ENCODE assay signal across 10 cellular contexts in the genomic region with DNA sequence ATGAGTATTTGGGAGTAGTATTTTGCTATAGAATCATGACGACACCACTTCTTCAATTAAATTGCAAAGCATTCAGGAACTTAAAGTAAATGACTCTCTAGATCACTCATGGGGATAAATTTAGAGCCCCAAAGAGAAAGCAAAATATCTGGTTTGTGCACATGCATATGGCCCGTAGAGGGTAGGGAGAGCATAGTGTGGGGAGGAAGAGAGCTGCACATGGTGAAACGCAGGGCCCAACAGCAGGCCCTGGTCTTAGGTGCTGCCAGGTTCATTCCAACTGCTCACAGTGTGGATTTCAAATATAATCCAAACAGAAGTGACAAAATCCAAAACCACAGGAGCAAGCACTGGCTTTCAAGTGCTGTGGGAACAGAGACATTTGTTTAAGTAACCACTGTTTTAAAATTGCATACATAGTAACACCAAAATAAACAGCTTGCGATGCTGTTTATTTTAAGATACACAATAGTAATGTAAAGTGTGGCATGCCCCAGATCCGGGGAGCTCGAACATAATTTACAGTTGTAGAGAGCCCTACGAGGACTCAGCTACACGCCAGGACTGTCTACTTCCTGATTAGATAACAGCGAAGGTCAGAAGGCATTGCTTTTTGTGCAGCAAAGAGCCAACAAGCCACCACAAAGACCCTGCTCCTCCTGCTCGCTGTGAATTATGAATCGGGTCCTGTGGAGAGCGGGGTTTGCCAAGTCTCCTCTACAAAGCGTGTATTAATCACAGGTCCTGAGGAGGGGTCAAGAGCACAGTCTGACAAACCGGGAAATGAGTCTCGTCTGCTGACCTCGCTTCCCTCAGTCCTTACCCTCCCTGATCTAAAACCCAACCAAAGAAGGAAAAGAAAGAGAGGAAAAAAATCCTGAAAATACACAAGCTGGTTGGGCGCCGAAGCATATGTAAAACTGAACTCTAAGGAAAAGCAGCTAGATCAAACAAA.
DNase-seq lines count a peak whose midpoint lies in the region; ATAC-seq and TF ChIP-seq lines count a peak whose summit lies in the region.
"Had no signal": no experiment of that assay in that cellular context is flagged by ENCODE, and none has a peak within 500 bp of the region (broad histone marks: within the 10 kb centered on the region; RNA-seq: fewer than 3 reads in every experiment).

No MANE protein-coding gene starts in this region.

- H3K36me3 Mint-ChIP-seq in GM23338 (ENCODE audit: low read depth) (no peaks in the 10 kb centered on the region), osteocyte (ENCODE audit: unreplicated experiment) (peaks cover 32% of the 10 kb centered on the region)

- H3K27me3 ChIP-seq in GM23338 (ENCODE audit: insufficient read depth) (no peaks in the 10 kb centered on the region), OCI-LY1 (ENCODE audit: insufficient read depth, low read length) (no peaks in the 10 kb centered on the region), fibroblast of lung (ENCODE audit: control insufficient read depth, insufficient read depth, low read length) (no peaks in the 10 kb centered on the region), neuronal stem cell (ENCODE audit: control insufficient read depth in 3 of 3, insufficient read depth in 3 of 3, low read depth in 1 of 3, low read length in 3 of 3) (no peaks in the 10 kb centered on the region)

- no peak overlapping the region for H3K4ac ChIP-seq in neuronal stem cell (ENCODE audit: low read length)

- peak overlapping the region; percentile 45 for H3K9ac ChIP-seq in OCI-LY1 (ENCODE audit: low read length)
- no peak overlapping the region for H3K9ac ChIP-seq in fibroblast of lung (ENCODE audit: insufficient read depth, low read length)
- H3K9ac ChIP-seq in neuronal stem cell (ENCODE audit: low read depth, low read length, poor library complexity) = no peak overlapping the region

- ATAC-seq in GM23338 = no peak
- ATAC-seq in GM21360 (IDR thresholded peaks at IDR 0.05; ENCODE audit: unreplicated experiment) = no peak
- ATAC-seq in activated CD4-positive, CD25-positive, alpha-beta regulatory T cell treated with anti-CD3 and anti-CD28 coated beads, Interleukin-2, amount 50 U/mL, for 24 hours = no peak
- ATAC-seq: activated naive CD4-positive, alpha-beta T cell treated with anti-CD3 and anti-CD28 coated beads, Interleukin-2, amount 50 U/mL, for 72 hours had no signal

- H4K20me1 ChIP-seq in GM23338 (replicated peaks; ENCODE audit: insufficient read depth) = no peaks in the 10 kb centered on the region
- no peaks in the 10 kb centered on the region for H4K20me1 ChIP-seq in OCI-LY1 (ENCODE audit: insufficient read depth, low read length)
- no peaks in the 10 kb centered on the region for H4K20me1 ChIP-seq in fibroblast of lung (ENCODE audit: control insufficient read depth, extremely low read depth, insufficient read depth, low read length)

- H3K27ac Mint-ChIP-seq in GM23338 (no peak overlapping the region), osteocyte (ENCODE audit: unreplicated experiment) (peak overlapping the region; percentile 83)
- H3K27ac Mint-ChIP-seq: activated naive CD4-positive, alpha-beta T cell treated with anti-CD3 and anti-CD28 coated beads, Interleukin-2, amount 50 U/mL, for 72 hours had no signal

- no peak overlapping the region for H3K23ac ChIP-seq in neuronal stem cell (ENCODE audit: low read depth, low read length, poor library complexity)

- H2AFZ ChIP-seq in GM23338 (peak overlapping the region; percentile 89), OCI-LY1 (ENCODE audit: low read length) (no peak overlapping the region), fibroblast of lung (ENCODE audit: low read length) (peak overlapping the region; percentile 21), neuronal stem cell (ENCODE audit: low read length) (no peak overlapping the region)

- H3F3A ChIP-seq in GM23338 (replicated peaks; ENCODE audit: low read depth) (no peaks in the 10 kb centered on the region), OCI-LY1 (ENCODE audit: insufficient read depth, low read length) (no peaks in the 10 kb centered on the region)

- H3K4me1 ChIP-seq in GM23338 (ENCODE audit: insufficient read depth) (peaks cover 10% of the 10 kb centered on the region), OCI-LY1 (ENCODE audit: insufficient read depth, low read length, severe bottlenecking) (peaks cover 66% of the 10 kb centered on the region), fibroblast of lung (ENCODE audit: control insufficient read depth, extremely low read depth, insufficient read depth, low read length) (peaks cover 10% of the 10 kb centered on the region), neuronal stem cell (ENCODE audit: control insufficient read depth in 2 of 2, insufficient read depth in 1 of 2, low read depth in 1 of 2, low read length in 2 of 2) (peaks cover 18 to 26% of the 10 kb centered on the region in 2 donors)

- H3K4me3 ChIP-seq in GM23338 = no peak overlapping the region
- peak overlapping the region; percentile 1 for H3K4me3 ChIP-seq in OCI-LY1 (ENCODE audit: low read depth, low read length, poor library complexity, severe bottlenecking)
- H3K4me3 ChIP-seq in fibroblast of lung (replicated peaks in 1 of 4; ENCODE audit: control extremely low read depth in 1 of 4, insufficient read depth in 1 of 4, low read depth in 3 of 4, low read length in 4 of 4) = peak overlapping the region in 2 of 4 experiments; percentile 1 to 35
- H3K4me3 ChIP-seq in neuronal stem cell (ENCODE audit: low read length in 2 of 2) = no peak overlapping the region

- H2BK12ac ChIP-seq in neuronal stem cell (ENCODE audit: low read length) = no peak overlapping the region

- H3K9me2 ChIP-seq in GM23338 (ENCODE audit: insufficient read depth) (no peaks in the 10 kb centered on the region), OCI-LY1 (ENCODE audit: low read depth, low read length) (no peaks in the 10 kb centered on the region)

- H3K79me2 ChIP-seq in GM23338 (replicated peaks; ENCODE audit: insufficient read depth) = no peaks in the 10 kb centered on the region
- H3K79me2 ChIP-seq in OCI-LY1 (ENCODE audit: insufficient read depth, low read length) = no peaks in the 10 kb centered on the region
- peaks cover 11% of the 10 kb centered on the region for H3K79me2 ChIP-seq in fibroblast of lung (ENCODE audit: control insufficient read depth, insufficient read depth, low read length)

- no peak overlapping the region for H4K8ac ChIP-seq in neuronal stem cell (ENCODE audit: low read depth, low read length)

- H3K79me1 ChIP-seq in neuronal stem cell (ENCODE audit: low read depth, low read length) = no peaks in the 10 kb centered on the region

- H3K9me3 ChIP-seq in OCI-LY1 (ENCODE audit: low read length) = no peaks in the 10 kb centered on the region
- no peaks in the 10 kb centered on the region for H3K9me3 ChIP-seq in fibroblast of lung (ENCODE audit: control insufficient read depth, insufficient read depth, low read depth, low read length)
- peaks cover 0 to 3% of the 10 kb centered on the region in 2 donors for H3K9me3 ChIP-seq in neuronal stem cell (replicated peaks in 1 of 2; ENCODE audit: control insufficient read depth in 2 of 2, insufficient read depth in 1 of 2, low read depth in 1 of 2, low read length in 2 of 2)

- H3K27ac ChIP-seq in GM23338 (ENCODE audit: low read depth) (no peak overlapping the region), OCI-LY1 (ENCODE audit: low read depth, low read length, poor library complexity, severe bottlenecking) (peak overlapping the region; percentile 81), fibroblast of lung (ENCODE audit: insufficient read depth, low read length) (peak overlapping the region; percentile 63), neuronal stem cell (replicated peaks; ENCODE audit: low read length) (no peak overlapping the region)

- no peak overlapping the region for H4K91ac ChIP-seq in neuronal stem cell (ENCODE audit: low read depth, low read length, poor library complexity)

- no peak overlapping the region for H2AK5ac ChIP-seq in neuronal stem cell (ENCODE audit: low read depth, low read length)

- WGBS in neuronal stem cell (ENCODE audit: extremely low coverage in 2 of 2, insufficient read length in 2 of 2, insufficient replicate concordance in 1 of 2), 2 donors = no CpG with 5 or more reads among the region's 18 CpGs

- H3K36me3 ChIP-seq in GM23338 (ENCODE audit: insufficient read depth) = no peaks in the 10 kb centered on the region
- H3K36me3 ChIP-seq in OCI-LY1 (ENCODE audit: insufficient read depth, low read length) = peaks cover 10% of the 10 kb centered on the region; the same call in 1 of the 2 replicates
- peaks cover 2% of the 10 kb centered on the region for H3K36me3 ChIP-seq in fibroblast of lung (ENCODE audit: control insufficient read depth, insufficient read depth, low read length)
- H3K36me3 ChIP-seq in neuronal stem cell (replicated peaks in 1 of 2; ENCODE audit: control insufficient read depth in 2 of 2, insufficient read depth in 2 of 2, low read length in 2 of 2) = no peaks in the 10 kb centered on the region

- no peak overlapping the region for H3K4me2 ChIP-seq in GM23338
- peak overlapping the region; percentile 46 for H3K4me2 ChIP-seq in OCI-LY1 (ENCODE audit: low read length)
- H3K4me2 ChIP-seq in fibroblast of lung (ENCODE audit: extremely low read depth, insufficient read depth, low read length) = peak overlapping the region; percentile 53
- no peak overlapping the region for H3K4me2 ChIP-seq in neuronal stem cell (ENCODE audit: insufficient read depth, low read length, poor library complexity, severe bottlenecking)

- TF ChIP-seq CTCF in GM23338 (conservative IDR thresholded peaks at IDR 0.05; ENCODE audit: low read depth in 2 of 2) (no peak), OCI-LY1 (IDR thresholded peaks at IDR 0.05; ENCODE audit: low read length) (no peak), fibroblast of lung (conservative IDR thresholded peaks at IDR 0.05 in 1 of 2, IDR thresholded peaks at IDR 0.05 in 1 of 2; ENCODE audit: low read depth in 1 of 2, low read length in 2 of 2) (no peak), osteocyte (IDR thresholded peaks at IDR 0.05) (no peak)

- no peak overlapping the region for H3K18ac ChIP-seq in neuronal stem cell (ENCODE audit: low read length)

- H2BK5ac ChIP-seq in neuronal stem cell (ENCODE audit: low read length) = no peak overlapping the region

- H3K4me1 Mint-ChIP-seq in GM23338 = peaks cover 16% of the 10 kb centered on the region
- H3K4me1 Mint-ChIP-seq in osteocyte (ENCODE audit: unreplicated experiment) = peaks cover 49% of the 10 kb centered on the region

- H3K27me3 Mint-ChIP-seq in GM23338 (ENCODE audit: insufficient read depth, low read depth, poor library complexity) (no peaks in the 10 kb centered on the region), osteocyte (ENCODE audit: unreplicated experiment) (no peaks in the 10 kb centered on the region)

- H3K4me3 Mint-ChIP-seq in GM23338 = no peak overlapping the region
- peak overlapping the region; percentile 48 for H3K4me3 Mint-ChIP-seq in osteocyte (ENCODE audit: unreplicated experiment)

- no peak overlapping the region for H2BK15ac ChIP-seq in neuronal stem cell (ENCODE audit: low read length)

- H3K14ac ChIP-seq in neuronal stem cell (ENCODE audit: low read length) = no peak overlapping the region

- no peak overlapping the region for H2BK120ac ChIP-seq in neuronal stem cell (ENCODE audit: low read depth, low read length)

- H3K9me3 Mint-ChIP-seq in GM23338 = peaks cover 2% of the 10 kb centered on the region; the same call in 1 of the 3 replicates
- no peaks in the 10 kb centered on the region for H3K9me3 Mint-ChIP-seq in osteocyte (ENCODE audit: unreplicated experiment)

- DNase-seq in GM23338 (ENCODE audit: low spot score) (no peak), fibroblast of lung (ENCODE audit: low read depth in 2 of 2) (peak; percentile 86 to 92), osteocyte (ENCODE audit: extremely low spot score, unreplicated experiment) (no peak), neuronal stem cell (ENCODE audit: low spot score) (no peak), cerebellum (ENCODE audit: low spot score) (no peak)
- DNase-seq: T-helper 9 cell had no signal

Comparison
In these comparisons a context has a peak if more than half of its experiments do, and no peak if none do; other contexts are left out.
1. DNase-seq: peak in fibroblast of lung (2 of 2); none in GM23338 (single experiment), osteocyte (single experiment), neuronal stem cell (single experiment) and cerebellum (single experiment).
2. H2AFZ ChIP-seq: peak in GM23338 (single experiment) and fibroblast of lung (single experiment); none in OCI-LY1 (single experiment) and neuronal stem cell (single experiment).
3. H3K27ac ChIP-seq: peak in OCI-LY1 (single experiment) and fibroblast of lung (single experiment); none in GM23338 (single experiment) and neuronal stem cell (single experiment).
4. H3K4me2 ChIP-seq: peak in OCI-LY1 (single experiment) and fibroblast of lung (single experiment); none in GM23338 (single experiment) and neuronal stem cell (single experiment).